Comparison of ENCODE assay signal across 1 cellular context in genomic region chr7:116784647-116785046, GRCh38.
TF ChIP-seq lines count a peak whose summit lies in the region.

No MANE protein-coding gene starts in this region.

TF ChIP-seq in HepG2, 621 proteins besides CTCF, POLR2A, EP300 and RAD21 (continued from another document):
- TF ChIP-seq PRDM15 (CRISPR knock-in tag; IDR thresholded peaks at IDR 0.05): no peak
- no peak for TF ChIP-seq ARNT (IDR thresholded peaks at IDR 0.05)
- TF ChIP-seq GLMP (CRISPR knock-in tag; IDR thresholded peaks at IDR 0.05; ENCODE audit: borderline replicate concordance): no peak
